Comparison of ENCODE assay signal across 8 cellular contexts in genomic region chr19:46076951-46077814, GRCh38. TPM values are rescaled to one million over a fixed set of nuclear protein-coding genes. Genes with fewer than 3 reads are reported as not detected.
DNase-seq lines count a peak whose midpoint lies in the region; ATAC-seq and TF ChIP-seq lines count a peak whose summit lies in the region.

No MANE protein-coding gene starts in this region.

- intact Hi-C loops in activated CD8-positive, alpha-beta T cell treated with anti-CD3 and anti-CD28 coated beads for 36 hours (cut with micrococcal nuclease) = loop anchor here (10.0 kb wide), 1 partner anchor 52 kb away; the partner anchor contains the start of gene PGLYRP1

- H3K4me3 ChIP-seq in BLaER1 = peak overlapping the region; percentile 54
- peak overlapping the region; percentile 62 for H3K4me3 ChIP-seq in fibroblast of the aortic adventitia (ENCODE audit: low read depth, low read length)

- no peak overlapping the region for H3K4me3 Mint-ChIP-seq in activated CD8-positive, alpha-beta T cell treated with anti-CD3 and anti-CD28 coated beads for 36 hours
- H3K4me3 Mint-ChIP-seq in nephron = peak overlapping the region; percentile 76 to 80 (median 78)

- no peaks in the 10 kb centered on the region for H3K36me3 ChIP-seq in BLaER1

- peaks cover 77% of the 10 kb centered on the region for H3K27me3 Mint-ChIP-seq in activated CD8-positive, alpha-beta T cell treated with anti-CD3 and anti-CD28 coated beads for 36 hours
- H3K27me3 Mint-ChIP-seq in nephron (ENCODE audit: low read depth) = peaks cover 72% of the 10 kb centered on the region

- CTCF ChIA-PET in HEK293T (lab: Yijun Ruan, JAX) = interaction anchor here (0.6 to 8.0 kb wide), 23 partner anchors 9 to 360 kb away, joined by 3 to 93 read pairs (median 4); partner anchors contain the start of genes CCDC61 and IGFL4
- CTCF ChIA-PET in activated CD8-positive, alpha-beta T cell treated with anti-CD3 and anti-CD28 coated beads for 36 hours (lab: Charles Lee) = interaction anchor here (0.8 to 7.7 kb wide), 14 partner anchors 25 to 189 kb away, joined by 3 to 92 read pairs (median 5); no protein-coding TSS in a partner anchor

- peaks cover 25% of the 10 kb centered on the region for H3K27me3 ChIP-seq in BLaER1

- H3K4me2 ChIP-seq in BLaER1 = peak overlapping the region; percentile 71

- H3K9me3 Mint-ChIP-seq in activated CD8-positive, alpha-beta T cell treated with anti-CD3 and anti-CD28 coated beads for 36 hours = no peaks in the 10 kb centered on the region
- H3K9me3 Mint-ChIP-seq in nephron = no peaks in the 10 kb centered on the region

- DNase-seq in HEK293T (ENCODE audit: extremely low spot score) = peak; percentile 90
- DNase-seq in NCI-H446 treated with DMSO at 0.1 percent for 48 hours (lab: John Stamatoyannopoulos, UW) = peak; percentile 21
- peak; percentile 62 for DNase-seq in activated CD8-positive, alpha-beta T cell treated with anti-CD3 and anti-CD28 coated beads for 36 hours
- DNase-seq in fibroblast of the aortic adventitia (ENCODE audit: low read depth) = peak; percentile 89

- no peaks in the 10 kb centered on the region for H3K9me3 ChIP-seq in BLaER1

- H4K20me1 ChIP-seq in BLaER1 = no peaks in the 10 kb centered on the region

- ATAC-seq in activated CD8-positive, alpha-beta T cell treated with anti-CD3 and anti-CD28 coated beads for 36 hours = peak; percentile 77
- no peak for ATAC-seq in GM21381 (IDR thresholded peaks at IDR 0.05; ENCODE audit: unreplicated experiment)
- no peak for ATAC-seq in HG02588 (IDR thresholded peaks at IDR 0.05; ENCODE audit: unreplicated experiment)

- TF ChIP-seq CTCF in activated CD8-positive, alpha-beta T cell treated with anti-CD3 and anti-CD28 coated beads for 36 hours (IDR thresholded peaks at IDR 0.05) = peak; percentile 67
- TF ChIP-seq CTCF in fibroblast of the aortic adventitia (IDR thresholded peaks at IDR 0.05; ENCODE audit: insufficient read depth, low read length) = peak; percentile 100
- peak; percentile 100 for TF ChIP-seq CTCF in nephron (IDR thresholded peaks at IDR 0.05; ENCODE audit: unreplicated experiment in 3 of 3)

- H3K27ac Mint-ChIP-seq in activated CD8-positive, alpha-beta T cell treated with anti-CD3 and anti-CD28 coated beads for 36 hours = no peak overlapping the region
- H3K27ac Mint-ChIP-seq in nephron = no peak overlapping the region

- H3K4me1 ChIP-seq in BLaER1 = peaks cover 13% of the 10 kb centered on the region

- POLR2A ChIA-PET in HEK293T (lab: Yijun Ruan, JAX) = interaction anchor here (1.1 to 1.5 kb wide), 4 partner anchors 36 to 163 kb away, joined by 3 to 10 read pairs (median 4); partner anchors contain the start of gene IGFL4
- POLR2A ChIA-PET in activated CD8-positive, alpha-beta T cell treated with anti-CD3 and anti-CD28 coated beads for 36 hours (lab: Charles Lee) = no interaction called here

- peaks cover 10% of the 10 kb centered on the region for H3K4me1 Mint-ChIP-seq in activated CD8-positive, alpha-beta T cell treated with anti-CD3 and anti-CD28 coated beads for 36 hours (ENCODE audit: low read depth)
- peaks cover 21% of the 10 kb centered on the region for H3K4me1 Mint-ChIP-seq in nephron

- H3K36me3 Mint-ChIP-seq in activated CD8-positive, alpha-beta T cell treated with anti-CD3 and anti-CD28 coated beads for 36 hours (ENCODE audit: low read depth) = no peaks in the 10 kb centered on the region
- no peaks in the 10 kb centered on the region for H3K36me3 Mint-ChIP-seq in nephron (ENCODE audit: low read depth)

- no peak overlapping the region for H3K27ac ChIP-seq in BLaER1

- no peak overlapping the region for H3K9ac ChIP-seq in BLaER1

TF ChIP-seq in HEK293T, 16 proteins besides CTCF, POLR2A, EP300 and RAD21:
- TF ChIP-seq CTBP1 (IDR thresholded peaks at IDR 0.05; ENCODE audit: borderline replicate concordance) (peak; percentile 61; the same call in 1 of the 2 replicates), FOXK2 (IDR thresholded peaks at IDR 0.05) (no peak), ELF4 (IDR thresholded peaks at IDR 0.05) (0 out of 2 replicates have a peak, but pooled peaks have one; percentile 16)
TF ChIP-seq in HEK293T: peak in this region for 2.

RNA-seq across cellular contexts. Expression of gene IGFL4, which starts 36.4 kb away (rescaled TPM):
- total RNA-seq in activated CD8-positive, alpha-beta T cell treated with anti-CD3 and anti-CD28 coated beads for 36 hours = not detected
- total RNA-seq in fibroblast of the aortic adventitia (ENCODE audit: low replicate concordance) = 0.27 and 0.74 TPM in 2 replicates

RNA-seq across cellular contexts. Expression of gene IGFL3, which starts 47.3 kb away (rescaled TPM):
- not detected for total RNA-seq in activated CD8-positive, alpha-beta T cell treated with anti-CD3 and anti-CD28 coated beads for 36 hours
- total RNA-seq in fibroblast of the aortic adventitia (ENCODE audit: low replicate concordance) = not detected in 2 replicates

RNA-seq across cellular contexts. Expression of gene PGLYRP1, which starts 54.3 kb away (rescaled TPM):
- total RNA-seq in activated CD8-positive, alpha-beta T cell treated with anti-CD3 and anti-CD28 coated beads for 36 hours = not detected
- total RNA-seq in fibroblast of the aortic adventitia (ENCODE audit: low replicate concordance) = not detected in 2 replicates

Comparison
In these comparisons a context has a peak if more than half of its experiments do, and no peak if none do; other contexts are left out.
1. DNase-seq: peak in every context shown above with its lines; median percentile 90 in HEK293T; 89 in fibroblast of the aortic adventitia; 62 in activated CD8-positive, alpha-beta T cell treated with anti-CD3 and anti-CD28 coated beads for 36 hours; 21 in NCI-H446 treated with DMSO at 0.1 percent for 48 hours.